Comparison of ENCODE assay signal across 11 cellular contexts in the genomic region with DNA sequence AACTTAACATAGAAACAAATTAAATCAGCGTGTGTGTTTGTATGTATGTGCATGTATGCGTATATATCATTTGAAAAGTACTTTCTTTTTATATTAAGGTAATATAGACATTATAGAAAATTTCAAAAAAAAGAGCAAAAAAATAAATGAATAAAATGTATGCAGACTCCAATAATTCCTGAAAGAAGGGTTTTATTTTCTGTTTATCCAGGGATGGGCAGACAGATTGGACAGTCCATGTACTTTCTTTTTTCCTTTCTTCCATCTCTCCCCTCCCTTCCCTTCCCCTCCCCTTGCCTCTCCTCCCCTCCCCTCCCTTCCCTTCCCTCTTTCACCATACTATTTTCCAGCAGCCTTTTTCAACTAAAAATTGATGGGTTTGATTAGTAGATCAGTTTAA.
"Had no signal": no experiment of that assay in that cellular context is flagged by ENCODE, and none has a peak within 500 bp of the region (broad histone marks: within the 10 kb centered on the region; RNA-seq: fewer than 3 reads in every experiment).

No MANE protein-coding gene starts in this region.

- H3K4me3 ChIP-seq: GM23248, GM23338, HAP-1 had no signal

- H3K36me3 ChIP-seq: HAP-1 had no signal

- DNase-seq: GM23248, GOT3, H7, H9, HCEC 1CT, HFFc6 had no signal

- H3K9me3 ChIP-seq: HAP-1 had no signal

- FAIRE-seq: H1, H54 had no signal

- H3K27ac ChIP-seq: GM23248 had no signal

- ATAC-seq: GM23338, HCT116 had no signal

- H3K9ac ChIP-seq: GM23248 had no signal

- H2AFZ ChIP-seq: GM23248, GM23338 had no signal
